ENCODE assay signal across 23 cellular contexts in the genomic region with DNA sequence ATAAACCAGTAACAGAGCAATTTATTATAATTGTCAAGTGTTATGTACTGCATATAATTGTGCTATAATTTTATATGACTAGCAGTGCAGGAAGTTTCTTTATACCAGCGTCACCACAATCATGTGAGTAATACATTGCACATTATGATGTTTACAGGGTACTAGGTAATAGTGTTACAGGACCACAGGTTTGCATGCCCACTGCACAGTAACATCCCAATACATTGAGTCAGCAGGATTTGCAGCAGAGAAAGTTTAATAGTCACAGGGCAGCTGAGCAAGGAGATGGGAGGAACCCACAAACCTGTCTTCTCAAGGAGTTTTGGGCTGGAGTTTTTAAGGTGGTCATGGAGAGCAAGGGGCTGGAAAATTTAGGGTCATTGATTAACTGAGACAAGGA.
DNase-seq lines count a peak whose midpoint lies in the region; TF ChIP-seq lines count a peak whose summit lies in the region.
"Had no signal": no experiment of that assay in that cellular context is flagged by ENCODE, and none has a peak within 500 bp of the region (broad histone marks: within the 10 kb centered on the region; RNA-seq: fewer than 3 reads in every experiment).

No MANE protein-coding gene starts in this region.

- H3K9me3 ChIP-seq in WERI-Rb-1 (ENCODE audit: severe bottlenecking) = no peaks in the 10 kb centered on the region
- H3K9me3 ChIP-seq: BLaER1, Caco-2 had no signal

- no peaks in the 10 kb centered on the region for H3K36me3 ChIP-seq in WERI-Rb-1
- H3K36me3 ChIP-seq: BLaER1, SJCRH30 had no signal

- peak overlapping the region; percentile 14 for H3K27ac ChIP-seq in epithelial cell of prostate
- H3K27ac ChIP-seq in WERI-Rb-1 = no peak overlapping the region
- H3K27ac ChIP-seq: BLaER1, SJCRH30 had no signal

- H3K27me3 ChIP-seq in WERI-Rb-1 (ENCODE audit: insufficient read depth, low read depth, severe bottlenecking) = no peaks in the 10 kb centered on the region
- H3K27me3 ChIP-seq: BLaER1, SJCRH30 had no signal

- no peak overlapping the region for H3K4me3 ChIP-seq in WERI-Rb-1 (ENCODE audit: low read depth, low read length)
- H3K4me3 ChIP-seq: BLaER1, SJCRH30 had no signal

- peak; percentile 41 for DNase-seq in HCEC 1CT
- peak; percentile 41 for DNase-seq in RKO (ENCODE audit: low spot score)
- peak; percentile 53 for DNase-seq in epithelial cell of prostate (ENCODE audit: low read depth, low spot score)
- DNase-seq in renal cortical epithelial cell (ENCODE audit: low read depth) = peak; percentile 7
- no peak for DNase-seq in stimulated activated CD4-positive, alpha-beta T cell treated with anti-CD3 and anti-CD28 coated beads, Interleukin-4, amount 100 ng/mL, for 4 hours
- DNase-seq in hippocampal formation (lab: John Stamatoyannopoulos, UW) = no peak
- DNase-seq in activated gamma-delta T cell (lab: John Stamatoyannopoulos, UW) = no peak
- no peak for DNase-seq in WERI-Rb-1
- DNase-seq: Caco-2; CD4-positive, alpha-beta memory T cell; DND-41; GDM1; GOT3; Karpas-422; MM.1S; NCI-H1092; NCI-H1436; NCI-H187 treated with DMSO at 0.1 percent for 48 hours; NCI-H2107; NCI-H510A treated with DMSO at 0.1 percent for 48 hours; NCI-H748 treated with DMSO at 0.1 percent for 48 hours; SJCRH30 had no signal

- TF ChIP-seq CTCF in WERI-Rb-1 (IDR thresholded peaks at IDR 0.05; ENCODE audit: low read depth, low read length) = no peak

Comparison
In these comparisons a context has a peak if more than half of its experiments do, and no peak if none do; other contexts are left out.
1. DNase-seq: peak in HCEC 1CT (single experiment), RKO (single experiment), epithelial cell of prostate (single experiment) and renal cortical epithelial cell (single experiment); none in stimulated activated CD4-positive, alpha-beta T cell treated with anti-CD3 and anti-CD28 coated beads, Interleukin-4, amount 100 ng/mL, for 4 hours (0 of 2), hippocampal formation (0 of 2), activated gamma-delta T cell (single experiment) and WERI-Rb-1 (single experiment).